In genomic region chr10:119602241-119603095, GRCh38 we compare ENCODE assay signal across 9 cellular contexts. TPM values are rescaled to one million over a fixed set of nuclear protein-coding genes. Genes with fewer than 3 reads are reported as not detected.
DNase-seq lines count a peak whose midpoint lies in the region; ATAC-seq and TF ChIP-seq lines count a peak whose summit lies in the region.
"Had no signal": no experiment of that assay in that cellular context is flagged by ENCODE, and none has a peak within 500 bp of the region (broad histone marks: within the 10 kb centered on the region; RNA-seq: fewer than 3 reads in every experiment).

No MANE protein-coding gene starts in this region.

- no peaks in the 10 kb centered on the region for H4K20me1 ChIP-seq in OCI-LY1 (ENCODE audit: insufficient read depth, low read length)
- H4K20me1 ChIP-seq in mammary epithelial cell (ENCODE audit: insufficient read depth, low read length): no peaks in the 10 kb centered on the region

- no peak overlapping the region for H3K4me3 Mint-ChIP-seq in natural killer cell
- H3K4me3 Mint-ChIP-seq: neural crest cell had no signal

- in situ Hi-C loops in mammary epithelial cell (cut with MboI; ENCODE audit: low sequenced_read_pairs in 2 of 2): loop anchor here (10.0 to 25.0 kb wide), 3 partner anchors 52 to 262 kb away; partner anchors contain the start of genes BAG3 (in 1 of the 2) and MCMBP (in 1 of the 2)

- peaks cover 6% of the 10 kb centered on the region; the same call in 1 of the 2 replicates for H3K36me3 ChIP-seq in OCI-LY1 (ENCODE audit: insufficient read depth, low read length)
- no peaks in the 10 kb centered on the region for H3K36me3 ChIP-seq in mammary epithelial cell (ENCODE audit: insufficient read depth, low read length)

- H3F3A ChIP-seq in OCI-LY1 (ENCODE audit: insufficient read depth, low read length): no peaks in the 10 kb centered on the region

- no peaks in the 10 kb centered on the region for H3K9me3 Mint-ChIP-seq in natural killer cell

- H3K27ac Mint-ChIP-seq in natural killer cell: peak overlapping the region in 1 of 2 donors; percentile 6

- H3K9me3 ChIP-seq in OCI-LY1 (ENCODE audit: low read length) (no peaks in the 10 kb centered on the region), mammary epithelial cell (replicated peaks; ENCODE audit: insufficient read depth, low read length) (no peaks in the 10 kb centered on the region)

- DNase-seq in activated naive CD4-positive, alpha-beta T cell treated with Interleukin-2 at 50 U/mL for 16 hours: peak; percentile 27
- no peak for DNase-seq in activated naive CD4-positive, alpha-beta T cell (lab: John Stamatoyannopoulos, UW)
- peak; percentile 27 for DNase-seq in mammary epithelial cell
- DNase-seq in natural killer cell: no peak

- H3K9me2 ChIP-seq in OCI-LY1 (ENCODE audit: low read depth, low read length): no peaks in the 10 kb centered on the region

- intact Hi-C loops in mammary epithelial cell (cut with micrococcal nuclease): no loop called here
- intact Hi-C loops in natural killer cell (cut with micrococcal nuclease): no loop called here

- CTCF ChIA-PET in mammary epithelial cell (lab: Charles Lee; ENCODE audit: low non-redundant PET): interaction anchor here (0.6 kb wide), 3 partner anchors 59 to 393 kb away, joined by 5 to 6 read pairs (median 5); no protein-coding TSS in a partner anchor

- dilution Hi-C loops in mammary epithelial cell (cut with HindIII; ENCODE audit: low sequenced_read_pairs): no loop called here

- whole genome bisulfite sequencing in mammary epithelial cell (ENCODE audit: low coverage, missing lambda C conversion rate): 93% methylated on average over 1 of the region's 2 CpGs

- H3K4me1 ChIP-seq in OCI-LY1 (ENCODE audit: insufficient read depth, low read length, severe bottlenecking): peaks cover 7% of the 10 kb centered on the region
- H3K4me1 ChIP-seq in mammary epithelial cell (ENCODE audit: insufficient read depth, low read length): peaks cover 7% of the 10 kb centered on the region

- peaks cover 4 to 5% of the 10 kb centered on the region in 2 donors for H3K4me1 Mint-ChIP-seq in natural killer cell

- no TSS peak for BruUV-seq in mammary epithelial cell (replicated peaks; lab: Mats Ljungman, UMichigan)

- no peaks in the 10 kb centered on the region for H3K36me3 Mint-ChIP-seq in natural killer cell

- ATAC-seq in natural killer cell: peak; percentile 49 to 60 (median 52)
- ATAC-seq in GM18909 (IDR thresholded peaks at IDR 0.05; ENCODE audit: poor library complexity, unreplicated experiment): no peak
- ATAC-seq in HG02884 (IDR thresholded peaks at IDR 0.05; ENCODE audit: unreplicated experiment): no peak
- ATAC-seq in HG03280 (IDR thresholded peaks at IDR 0.05; ENCODE audit: unreplicated experiment): no peak

- H3K27ac ChIP-seq in OCI-LY1 (ENCODE audit: low read depth, low read length, poor library complexity, severe bottlenecking) (no peak overlapping the region), mammary epithelial cell (ENCODE audit: insufficient read depth, low read depth, low read length) (no peak overlapping the region)

- H3K9ac ChIP-seq in OCI-LY1 (ENCODE audit: low read length): no peak overlapping the region
- H3K9ac ChIP-seq in mammary epithelial cell (ENCODE audit: insufficient read depth, low read length): no peak overlapping the region

- H3K4me3 ChIP-seq in OCI-LY1 (ENCODE audit: low read depth, low read length, poor library complexity, severe bottlenecking) (no peak overlapping the region), mammary epithelial cell (replicated peaks in 1 of 3; ENCODE audit: insufficient read depth in 1 of 3, low read depth in 2 of 3, low read length in 3 of 3) (no peak overlapping the region)

- no peak overlapping the region for H2AFZ ChIP-seq in OCI-LY1 (ENCODE audit: low read length)
- H2AFZ ChIP-seq in mammary epithelial cell (ENCODE audit: low read depth, low read length): no peak overlapping the region

- TF ChIP-seq CTCF in OCI-LY1 (IDR thresholded peaks at IDR 0.05; ENCODE audit: low read length): peak; percentile 67; the same call in 1 of the 2 replicates
- TF ChIP-seq CTCF in mammary epithelial cell (conservative IDR thresholded peaks at IDR 0.05 in 1 of 2, IDR thresholded peaks at IDR 0.05 in 1 of 2; ENCODE audit: extremely low read depth in 1 of 2, insufficient read depth in 1 of 2, low read depth in 1 of 2, low read length in 2 of 2): peak; percentile 50 to 71
- TF ChIP-seq CTCF in natural killer cell (IDR thresholded peaks at IDR 0.05): peak; percentile 38

- H3K79me2 ChIP-seq in OCI-LY1 (ENCODE audit: insufficient read depth, low read length) (no peaks in the 10 kb centered on the region), mammary epithelial cell (ENCODE audit: insufficient read depth, low read length) (peaks cover 7% of the 10 kb centered on the region)

- H3K27me3 Mint-ChIP-seq in natural killer cell (ENCODE audit: low read depth in 2 of 2): peaks cover 0 to 5% of the 10 kb centered on the region in 2 donors

- H3K27me3 ChIP-seq in OCI-LY1 (ENCODE audit: insufficient read depth, low read length) (no peaks in the 10 kb centered on the region), mammary epithelial cell (ENCODE audit: insufficient read depth, low read length) (no peaks in the 10 kb centered on the region)

- H3K4me2 ChIP-seq in OCI-LY1 (ENCODE audit: low read length): no peak overlapping the region
- no peak overlapping the region for H3K4me2 ChIP-seq in mammary epithelial cell (ENCODE audit: insufficient read depth, low read depth, low read length)

RNA-seq across cellular contexts. Expression of gene TIAL1, which starts 5.7 kb away (rescaled TPM):
- 100 to 1,000 TPM in 1 of 2 donors, 10 to 100 TPM in 1; 47.8 to 141 TPM for total RNA-seq in mammary epithelial cell
- polyA plus RNA-seq in mammary epithelial cell: 66.3 TPM
- polyA minus RNA-seq in mammary epithelial cell: 25.1 TPM
- total RNA-seq in natural killer cell: 100 to 1,000 TPM; 195 to 227 (median 213) TPM

RNA-seq across cellular contexts. Expression of gene BAG3, which starts 48.7 kb away (rescaled TPM):
- total RNA-seq in mammary epithelial cell: 100 to 1,000 TPM in 1 of 2 donors, 10 to 100 TPM in 1; 41.0 to 117 TPM
- polyA plus RNA-seq in mammary epithelial cell: 43.5 TPM
- polyA minus RNA-seq in mammary epithelial cell: 89.4 TPM
- 1 to 10 TPM; 7.6 to 9.7 (median 8.3) TPM for total RNA-seq in natural killer cell

RNA-seq across cellular contexts. Expression of gene RGS10, which starts 59.9 kb away (rescaled TPM):
- total RNA-seq in mammary epithelial cell (10 to 100 TPM; 16.8 to 33.5 TPM), natural killer cell (10 to 100 TPM; 13.5 to 25.7 (median 21.4) TPM)
- 27.3 TPM for polyA plus RNA-seq in mammary epithelial cell
- 31.1 TPM for polyA minus RNA-seq in mammary epithelial cell

Comparison
In these comparisons a context has a peak if more than half of its experiments do, and no peak if none do; other contexts are left out.
1. DNase-seq: peak in activated naive CD4-positive, alpha-beta T cell treated with Interleukin-2 at 50 U/mL for 16 hours (single experiment) and mammary epithelial cell (single experiment); none in activated naive CD4-positive, alpha-beta T cell (0 of 4) and natural killer cell (single experiment).
2. ATAC-seq: peak in natural killer cell (3 of 3); none in GM18909 (single experiment), HG02884 (single experiment) and HG03280 (single experiment).
3. Peak in every context shown above with its lines, with median percentiles within 50 percentile points of each other: CTCF ChIP-seq.